In the genomic region with DNA sequence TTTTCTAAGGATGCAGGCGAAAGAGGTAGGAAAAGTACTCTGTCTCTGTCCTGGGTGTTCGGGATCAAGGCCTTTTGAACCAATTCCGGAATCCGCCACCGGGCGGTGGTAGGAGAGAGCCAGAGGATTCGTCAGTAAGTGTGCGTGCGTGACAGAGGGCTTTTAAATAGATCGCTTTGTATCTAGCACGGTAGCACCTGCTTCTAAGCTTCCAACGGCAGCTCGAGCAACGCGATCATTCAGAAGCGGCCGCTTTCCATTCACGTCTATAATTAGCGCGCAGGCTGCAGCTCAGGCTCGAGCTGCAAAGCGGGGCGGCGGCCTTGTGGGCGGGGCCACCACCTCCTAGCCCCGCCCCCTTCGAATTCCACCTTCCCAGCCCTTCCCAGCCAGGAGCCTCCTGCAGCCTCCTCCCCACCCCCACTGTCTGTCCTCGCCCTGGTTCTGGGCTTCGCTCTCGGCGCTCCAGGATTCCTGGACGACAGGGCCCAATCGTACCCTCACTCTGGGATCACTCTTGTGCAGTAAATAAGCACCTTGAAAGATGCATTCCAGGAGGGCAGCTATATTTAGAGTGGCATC, we compare ENCODE assay signal across 8 cellular contexts.
DNase-seq lines count a peak whose midpoint lies in the region; ATAC-seq and TF ChIP-seq lines count a peak whose summit lies in the region.

No MANE protein-coding gene starts in this region.

- H3K9me3 ChIP-seq in gastrocnemius medialis = no peaks in the 10 kb centered on the region

- peak; percentile 71 for DNase-seq in AG10803 (ENCODE audit: low read depth)
- DNase-seq in HFF-Myc (ENCODE audit: extremely low read depth, low read depth) = peak; percentile 52
- peak; percentile 54 for DNase-seq in NCI-H82 treated with DMSO at 0.1 percent for 48 hours (lab: John Stamatoyannopoulos, UW; ENCODE audit: unreplicated experiment)
- DNase-seq in cerebellum (ENCODE audit: low spot score) = peak; percentile 95
- DNase-seq in islet precursor cell = peak; percentile 96
- DNase-seq in gastrocnemius medialis = peak; percentile 86 to 96

- TF ChIP-seq POLR2A in gastrocnemius medialis (IDR thresholded peaks at IDR 0.05) = peak; percentile 67 to 77

- intact Hi-C loops in gastrocnemius medialis (cut with DNase I; ENCODE audit: low total_unique reads) = loop anchor here (1.0 to 10.0 kb wide), 10 partner anchors 93 to 1093 kb away; no protein-coding TSS in a partner anchor

- peak overlapping the region; percentile 92 to 98 (median 98) for H3K27ac ChIP-seq in gastrocnemius medialis

- TF ChIP-seq CTCF in AG10803 (conservative IDR thresholded peaks at IDR 0.05; ENCODE audit: low read length) (peak; percentile 50), HFF-Myc (IDR thresholded peaks at IDR 0.05; ENCODE audit: low read depth, low read length, missing control alignments) (peak; percentile 33), gastrocnemius medialis (IDR thresholded peaks at IDR 0.05 in 4 of 5, conservative IDR thresholded peaks at IDR 0.05 in 1 of 5) (peak; percentile 48 to 75 (median 60))

- ATAC-seq in gastrocnemius medialis = peak; percentile 70 to 79
- no peak for ATAC-seq in GM21390 (IDR thresholded peaks at IDR 0.05; ENCODE audit: unreplicated experiment)
- ATAC-seq in GM18519 (IDR thresholded peaks at IDR 0.05; ENCODE audit: low FRiP score, unreplicated experiment) = no peak

- in situ Hi-C loops in gastrocnemius medialis (cut with MboI; ENCODE audit: low sequenced_read_pairs in 4 of 4) = loop anchor here in 1 of 4 donors (10.0 kb wide), 2 partner anchors 593 to 1033 kb away; no protein-coding TSS in a partner anchor

- no peaks in the 10 kb centered on the region for H3K27me3 ChIP-seq in gastrocnemius medialis

- H3K4me3 ChIP-seq in AG10803 (ENCODE audit: low read length) (peak overlapping the region; percentile 61), HFF-Myc (replicated peaks; ENCODE audit: low read depth, low read length) (peak overlapping the region; percentile 41), gastrocnemius medialis (peak overlapping the region; percentile 42 to 58 (median 52))

- peaks cover 44% of the 10 kb centered on the region in 2 donors for H3K4me1 ChIP-seq in gastrocnemius medialis

- no peaks in the 10 kb centered on the region for H3K36me3 ChIP-seq in gastrocnemius medialis

Comparison
In these comparisons a context has a peak if more than half of its experiments do, and no peak if none do; other contexts are left out.
1. ATAC-seq: peak in gastrocnemius medialis (2 of 2); none in GM21390 (single experiment) and GM18519 (single experiment).
2. Peak in every context shown above with its lines, with median percentiles within 50 percentile points of each other: DNase-seq, H3K4me3 ChIP-seq and CTCF ChIP-seq.